ENCODE assay signal across 1 cellular context in genomic region chr10:24992512-24993133, GRCh38.
A peak's percentile ranks its signal among the peaks of the same experiment; 100 is the strongest.
TF ChIP-seq lines count a peak whose summit lies in the region.

No MANE protein-coding gene starts in this region.

TF ChIP-seq in K562, 482 proteins besides CTCF, POLR2A, EP300 and RAD21 (continues in another document):
- no peak for TF ChIP-seq FOXJ3 (CRISPR knock-in tag; IDR thresholded peaks at IDR 0.05)
- TF ChIP-seq MGA (IDR thresholded peaks at IDR 0.05): 0 out of 2 replicates have a peak, but pooled peaks have one; percentile 32
- TF ChIP-seq CREBBP (IDR thresholded peaks at IDR 0.05; ENCODE audit: low read depth, low read length): no peak
- no peak for TF ChIP-seq HIVEP1 (CRISPR knock-in tag; IDR thresholded peaks at IDR 0.05)
- TF ChIP-seq PPARD (CRISPR knock-in tag; IDR thresholded peaks at IDR 0.05): no peak
- TF ChIP-seq ZNF184 (CRISPR knock-in tag; IDR thresholded peaks at IDR 0.05): no peak
- peak; percentile 45; the same call in 1 of the 2 replicates for TF ChIP-seq MAFF (IDR thresholded peaks at IDR 0.05; ENCODE audit: low read length)
- no peak for TF ChIP-seq PHF21A (IDR thresholded peaks at IDR 0.05; ENCODE audit: borderline replicate concordance, low read depth)
- peak; percentile 38; the same call in 1 of the 2 replicates for TF ChIP-seq MAFK (IDR thresholded peaks at IDR 0.05; ENCODE audit: low read length)
- TF ChIP-seq, protein P1, sequence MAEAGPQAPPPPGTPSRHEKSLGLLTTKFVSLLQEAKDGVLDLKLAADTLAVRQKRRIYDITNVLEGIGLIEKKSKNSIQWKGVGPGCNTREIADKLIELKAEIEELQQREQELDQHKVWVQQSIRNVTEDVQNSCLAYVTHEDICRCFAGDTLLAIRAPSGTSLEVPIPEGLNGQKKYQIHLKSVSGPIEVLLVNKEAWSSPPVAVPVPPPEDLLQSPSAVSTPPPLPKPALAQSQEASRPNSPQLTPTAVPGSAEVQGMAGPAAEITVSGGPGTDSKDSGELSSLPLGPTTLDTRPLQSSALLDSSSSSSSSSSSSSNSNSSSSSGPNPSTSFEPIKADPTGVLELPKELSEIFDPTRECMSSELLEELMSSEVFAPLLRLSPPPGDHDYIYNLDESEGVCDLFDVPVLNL (CRISPR knock-in tag; IDR thresholded peaks at IDR 0.05; ENCODE audit: low read depth): no peak
- TF ChIP-seq MAFG (tag; conservative IDR thresholded peaks at IDR 0.05): peak; percentile 77
- TF ChIP-seq ZNF282 (CRISPR knock-in tag; IDR thresholded peaks at IDR 0.05): no peak
- TF ChIP-seq, protein P2, sequence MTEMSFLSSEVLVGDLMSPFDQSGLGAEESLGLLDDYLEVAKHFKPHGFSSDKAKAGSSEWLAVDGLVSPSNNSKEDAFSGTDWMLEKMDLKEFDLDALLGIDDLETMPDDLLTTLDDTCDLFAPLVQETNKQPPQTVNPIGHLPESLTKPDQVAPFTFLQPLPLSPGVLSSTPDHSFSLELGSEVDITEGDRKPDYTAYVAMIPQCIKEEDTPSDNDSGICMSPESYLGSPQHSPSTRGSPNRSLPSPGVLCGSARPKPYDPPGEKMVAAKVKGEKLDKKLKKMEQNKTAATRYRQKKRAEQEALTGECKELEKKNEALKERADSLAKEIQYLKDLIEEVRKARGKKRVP (CRISPR knock-in tag; IDR thresholded peaks at IDR 0.05): no peak
- no peak for TF ChIP-seq CBX3 (IDR thresholded peaks at IDR 0.05; ENCODE audit: borderline replicate concordance in 1 of 2, low read length in 2 of 2)
- no peak for TF ChIP-seq SMAD3 (CRISPR knock-in tag; conservative IDR thresholded peaks at IDR 0.05)
- 0 out of 2 replicates have a peak, but pooled peaks have one; percentile 19 for TF ChIP-seq ARID1B (IDR thresholded peaks at IDR 0.05)
- TF ChIP-seq NR0B1 (IDR thresholded peaks at IDR 0.05; ENCODE audit: partially characterized antibody): no peak
- no peak for TF ChIP-seq U2AF1 (optimal IDR thresholded peaks at IDR 0.05; ENCODE audit: low read depth, low read length)
- TF ChIP-seq, protein P3, sequence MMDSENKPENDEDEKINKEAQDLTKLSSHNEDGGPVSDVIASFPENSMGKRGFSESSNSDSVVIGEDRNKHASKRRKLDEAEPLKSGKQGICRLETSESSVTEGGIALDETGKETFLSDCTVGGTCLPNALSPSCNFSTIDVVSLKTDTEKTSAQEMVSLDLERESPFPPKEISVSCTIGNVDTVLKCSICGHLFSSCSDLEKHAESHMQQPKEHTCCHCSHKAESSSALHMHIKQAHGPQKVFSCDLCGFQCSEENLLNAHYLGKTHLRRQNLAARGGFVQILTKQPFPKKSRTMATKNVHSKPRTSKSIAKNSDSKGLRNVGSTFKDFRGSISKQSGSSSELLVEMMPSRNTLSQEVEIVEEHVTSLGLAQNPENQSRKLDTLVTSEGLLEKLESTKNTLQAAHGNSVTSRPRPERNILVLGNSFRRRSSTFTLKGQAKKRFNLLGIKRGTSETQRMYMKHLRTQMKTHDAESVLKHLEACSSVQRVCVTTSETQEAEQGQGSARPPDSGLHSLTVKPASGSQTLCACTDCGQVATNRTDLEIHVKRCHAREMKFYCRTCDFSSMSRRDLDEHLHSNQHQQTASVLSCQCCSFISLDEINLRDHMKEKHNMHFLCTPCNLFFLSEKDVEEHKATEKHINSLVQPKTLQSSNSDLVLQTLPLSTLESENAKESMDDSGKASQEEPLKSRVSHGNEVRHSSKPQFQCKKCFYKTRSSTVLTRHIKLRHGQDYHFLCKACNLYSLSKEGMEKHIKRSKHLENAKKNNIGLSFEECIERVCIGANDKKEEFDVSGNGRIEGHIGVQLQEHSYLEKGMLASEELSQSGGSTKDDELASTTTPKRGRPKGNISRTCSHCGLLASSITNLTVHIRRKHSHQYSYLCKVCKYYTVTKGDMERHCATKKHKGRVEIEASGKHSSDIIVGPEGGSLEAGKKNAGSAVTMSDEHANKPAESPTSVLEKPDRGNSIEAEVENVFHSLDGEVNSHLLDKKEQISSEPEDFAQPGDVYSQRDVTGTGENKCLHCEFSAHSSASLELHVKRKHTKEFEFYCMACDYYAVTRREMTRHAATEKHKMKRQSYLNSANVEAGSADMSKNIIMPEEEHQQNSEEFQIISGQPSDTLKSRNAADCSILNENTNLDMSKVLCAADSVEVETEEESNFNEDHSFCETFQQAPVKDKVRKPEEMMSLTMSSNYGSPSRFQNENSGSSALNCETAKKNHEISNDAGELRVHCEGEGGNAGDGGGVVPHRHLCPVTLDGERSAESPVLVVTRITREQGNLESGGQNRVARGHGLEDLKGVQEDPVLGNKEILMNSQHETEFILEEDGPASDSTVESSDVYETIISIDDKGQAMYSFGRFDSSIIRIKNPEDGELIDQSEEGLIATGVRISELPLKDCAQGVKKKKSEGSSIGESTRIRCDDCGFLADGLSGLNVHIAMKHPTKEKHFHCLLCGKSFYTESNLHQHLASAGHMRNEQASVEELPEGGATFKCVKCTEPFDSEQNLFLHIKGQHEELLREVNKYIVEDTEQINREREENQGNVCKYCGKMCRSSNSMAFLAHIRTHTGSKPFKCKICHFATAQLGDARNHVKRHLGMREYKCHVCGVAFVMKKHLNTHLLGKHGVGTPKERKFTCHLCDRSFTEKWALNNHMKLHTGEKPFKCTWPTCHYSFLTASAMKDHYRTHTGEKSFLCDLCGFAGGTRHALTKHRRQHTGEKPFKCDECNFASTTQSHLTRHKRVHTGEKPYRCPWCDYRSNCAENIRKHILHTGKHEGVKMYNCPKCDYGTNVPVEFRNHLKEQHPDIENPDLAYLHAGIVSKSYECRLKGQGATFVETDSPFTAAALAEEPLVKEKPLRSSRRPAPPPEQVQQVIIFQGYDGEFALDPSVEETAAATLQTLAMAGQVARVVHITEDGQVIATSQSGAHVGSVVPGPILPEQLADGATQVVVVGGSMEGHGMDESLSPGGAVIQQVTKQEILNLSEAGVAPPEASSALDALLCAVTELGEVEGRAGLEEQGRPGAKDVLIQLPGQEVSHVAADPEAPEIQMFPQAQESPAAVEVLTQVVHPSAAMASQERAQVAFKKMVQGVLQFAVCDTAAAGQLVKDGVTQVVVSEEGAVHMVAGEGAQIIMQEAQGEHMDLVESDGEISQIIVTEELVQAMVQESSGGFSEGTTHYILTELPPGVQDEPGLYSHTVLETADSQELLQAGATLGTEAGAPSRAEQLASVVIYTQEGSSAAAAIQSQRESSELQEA (IDR thresholded peaks at IDR 0.05; ENCODE audit: low read depth): no peak
- no peak for TF ChIP-seq XRCC5 (IDR thresholded peaks at IDR 0.05; ENCODE audit: low read depth, low read length)
- no peak for TF ChIP-seq CREB5 (CRISPR knock-in tag; IDR thresholded peaks at IDR 0.05)
- TF ChIP-seq PKNOX1 (IDR thresholded peaks at IDR 0.05): no peak
- TF ChIP-seq ZNF197 (CRISPR knock-in tag; IDR thresholded peaks at IDR 0.05; ENCODE audit: low read depth): no peak
- peak; percentile 20 for TF ChIP-seq DACH1 (IDR thresholded peaks at IDR 0.05; ENCODE audit: partially characterized antibody)
- no peak for TF ChIP-seq ZNF408 (CRISPR knock-in tag; IDR thresholded peaks at IDR 0.05; ENCODE audit: low read depth)
- TF ChIP-seq ESRRA (IDR thresholded peaks at IDR 0.05; ENCODE audit: borderline replicate concordance, low read depth): no peak
- no peak for TF ChIP-seq POLR2AphosphoS2 (IDR thresholded peaks at IDR 0.05; ENCODE audit: low read length)
